ENCODE assay signal across 7 cellular contexts in the genomic region with DNA sequence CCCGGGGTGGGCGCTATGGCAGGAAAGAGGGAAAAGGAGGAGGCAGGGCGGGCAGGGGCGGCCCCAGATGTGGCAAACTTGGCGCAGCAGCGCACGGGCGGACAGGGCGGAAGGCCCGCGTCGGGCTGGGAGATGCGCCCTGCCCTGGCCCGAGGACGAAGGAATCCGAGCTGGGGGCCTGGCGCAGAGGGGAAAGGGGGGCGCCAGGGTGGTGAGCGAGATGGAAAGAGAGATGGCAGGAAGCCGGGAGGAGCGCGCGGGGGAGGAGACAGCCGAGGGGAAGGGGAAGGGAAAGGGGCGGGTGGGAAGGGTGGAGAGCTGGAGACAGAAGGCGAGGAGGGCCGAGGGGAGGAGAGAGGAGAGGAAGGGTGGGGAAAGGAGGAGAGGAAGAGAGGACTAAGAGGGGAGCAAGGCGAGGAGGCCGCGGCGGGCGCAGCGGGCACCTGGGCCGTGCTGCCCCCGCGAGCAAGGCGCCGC. TPM values are rescaled to one million over a fixed set of nuclear protein-coding genes. Genes with fewer than 3 reads are reported as not detected.
DNase-seq lines count a peak whose midpoint lies in the region; ATAC-seq and TF ChIP-seq lines count a peak whose summit lies in the region.

A gene (plus strand): TSS at position 380 of the 477 bp plus-strand sequence. CDS start 147 bp downstream, outside the sequence.

- H3K4ac ChIP-seq in mesendoderm (ENCODE audit: low read depth, low read length), result peak within 1 kb of the TSS; percentile 97

- peaks cover 4% of the 10 kb centered on the region; the same call in 1 of the 2 replicates for H3K27me3 ChIP-seq in HUES48 (ENCODE audit: control insufficient read depth, insufficient read depth, low read length)
- no peaks in the 10 kb centered on the region for H3K27me3 ChIP-seq in effector memory CD4-positive, alpha-beta T cell (replicated peaks; ENCODE audit: control insufficient read depth, insufficient read depth, low read length, poor library complexity, severe bottlenecking)
- H3K27me3 ChIP-seq in mesendoderm (ENCODE audit: insufficient read depth, low read length, poor library complexity), result no peaks in the 10 kb centered on the region
- H3K27me3 ChIP-seq in thoracic aorta (replicated peaks; ENCODE audit: insufficient read depth), result no peaks in the 10 kb centered on the region

- WGBS in mesendoderm (ENCODE audit: extremely low coverage, insufficient coverage, low lambda C conversion rate), result no CpG with 5 or more reads among the region's 38 CpGs

- peaks cover 23% of the 10 kb centered on the region for H3K4me1 ChIP-seq in HUES48 (ENCODE audit: control insufficient read depth, insufficient read depth, low read length)
- H3K4me1 ChIP-seq in effector memory CD4-positive, alpha-beta T cell (ENCODE audit: control insufficient read depth, insufficient read depth, low read length, poor library complexity, severe bottlenecking), result peaks cover 5% of the 10 kb centered on the region
- peaks cover 12% of the 10 kb centered on the region for H3K4me1 ChIP-seq in mesendoderm (ENCODE audit: control insufficient read depth, low read depth, low read length)
- H3K4me1 ChIP-seq in thoracic aorta (ENCODE audit: control insufficient read depth in 1 of 2, low read depth in 2 of 2), result peaks cover 54 to 75% of the 10 kb centered on the region in 2 donors

- H2BK120ac ChIP-seq in mesendoderm (ENCODE audit: low read depth, low read length), result no peak within 1 kb of the TSS

- peak within 1 kb of the TSS; percentile 32 for H2AK5ac ChIP-seq in mesendoderm (ENCODE audit: low read length)

- peak within 1 kb of the TSS; percentile 98 for H3K4me2 ChIP-seq in mesendoderm (ENCODE audit: low read length)

- peak within 1 kb of the TSS; percentile 72 for H3K18ac ChIP-seq in mesendoderm (ENCODE audit: low read length)

- H3K36me3 ChIP-seq in HUES48 (ENCODE audit: control insufficient read depth, insufficient read depth, low read length), result peaks cover 18% of the 10 kb centered on the region
- no peaks in the 10 kb centered on the region for H3K36me3 ChIP-seq in effector memory CD4-positive, alpha-beta T cell (ENCODE audit: control insufficient read depth, insufficient read depth, low read length)
- no peaks in the 10 kb centered on the region for H3K36me3 ChIP-seq in mesendoderm (ENCODE audit: control insufficient read depth, insufficient read depth, low read length)
- H3K36me3 ChIP-seq in thoracic aorta, result peaks cover 12% of the 10 kb centered on the region

- H3K79me1 ChIP-seq in mesendoderm (ENCODE audit: low read length), result peaks cover 7% of the 10 kb centered on the region

- H3K56ac ChIP-seq in mesendoderm (ENCODE audit: low read length), result peak within 1 kb of the TSS; percentile 100

- H3K4me3 ChIP-seq in HUES48 (ENCODE audit: low read depth, low read length) (peak within 1 kb of the TSS; percentile 84), mesendoderm (ENCODE audit: low read length) (peak within 1 kb of the TSS; percentile 91), thoracic aorta (peak within 1 kb of the TSS; percentile 86)
- peak within 1 kb of the TSS; percentile 83 for H3K4me3 ChIP-seq in effector memory CD4-positive, alpha-beta T cell (ENCODE audit: insufficient read depth, low read depth, low read length, poor library complexity, severe bottlenecking)

- H4K8ac ChIP-seq in mesendoderm (ENCODE audit: low read depth, low read length), result peak within 1 kb of the TSS; percentile 67

- H3K9ac ChIP-seq in HUES48 (ENCODE audit: low read depth, low read length) (peak within 1 kb of the TSS; percentile 78), mesendoderm (ENCODE audit: low read length) (peak within 1 kb of the TSS; percentile 99)

- no peaks in the 10 kb centered on the region for H3K9me3 ChIP-seq in HUES48 (ENCODE audit: control insufficient read depth, insufficient read depth, low read length)
- H3K9me3 ChIP-seq in effector memory CD4-positive, alpha-beta T cell (ENCODE audit: control insufficient read depth, low read length), result no peaks in the 10 kb centered on the region
- no peaks in the 10 kb centered on the region for H3K9me3 ChIP-seq in thoracic aorta

- H3K27ac ChIP-seq in HUES48 (ENCODE audit: low read depth, low read length) (peak within 1 kb of the TSS; percentile 82), mesendoderm (ENCODE audit: low read depth, low read length) (peak within 1 kb of the TSS; percentile 87), thoracic aorta (peak within 1 kb of the TSS; percentile 96 to 98)
- no peak within 1 kb of the TSS for H3K27ac ChIP-seq in effector memory CD4-positive, alpha-beta T cell (ENCODE audit: insufficient read depth, low read length, poor library complexity, severe bottlenecking)

- H3K79me2 ChIP-seq in mesendoderm (ENCODE audit: control insufficient read depth, insufficient read depth, low read length), result peaks cover 8% of the 10 kb centered on the region

- peak within 1 kb of the TSS; percentile 100 for H3K23ac ChIP-seq in mesendoderm (ENCODE audit: low read length)

- no peak within 1 kb of the TSS for H2BK15ac ChIP-seq in mesendoderm (replicated peaks; ENCODE audit: low read depth)

- H2BK5ac ChIP-seq in mesendoderm (ENCODE audit: low read length), result peak within 1 kb of the TSS; percentile 95

- DNase-seq in ELF-1 (ENCODE audit: low read depth, low spot score) (peak; percentile 57), mesendoderm (peak; percentile 91), thoracic aorta (ENCODE audit: low spot score) (peak; percentile 48)
- DNase-seq in effector memory CD4-positive, alpha-beta T cell, result no peak

- ATAC-seq in SK-N-SH treated with all-trans-retinoic acid at 6 μM for 48 hours (peak; percentile 52), thoracic aorta (ENCODE audit: insufficient number of reproducible peaks, low FRiP score, low read depth) (no peak), GM18498 (IDR thresholded peaks at IDR 0.05; ENCODE audit: unreplicated experiment) (no peak)

- TF ChIP-seq CTCF in thoracic aorta (IDR thresholded peaks at IDR 0.05), result no peak

- peak within 1 kb of the TSS; percentile 39 for H4K5ac ChIP-seq in mesendoderm (ENCODE audit: low read length)

TF ChIP-seq in SK-N-SH treated with all-trans-retinoic acid at 6 μM for 48 hours, 23 proteins besides CTCF, POLR2A, EP300 and RAD21:
- TF ChIP-seq, protein P1, sequence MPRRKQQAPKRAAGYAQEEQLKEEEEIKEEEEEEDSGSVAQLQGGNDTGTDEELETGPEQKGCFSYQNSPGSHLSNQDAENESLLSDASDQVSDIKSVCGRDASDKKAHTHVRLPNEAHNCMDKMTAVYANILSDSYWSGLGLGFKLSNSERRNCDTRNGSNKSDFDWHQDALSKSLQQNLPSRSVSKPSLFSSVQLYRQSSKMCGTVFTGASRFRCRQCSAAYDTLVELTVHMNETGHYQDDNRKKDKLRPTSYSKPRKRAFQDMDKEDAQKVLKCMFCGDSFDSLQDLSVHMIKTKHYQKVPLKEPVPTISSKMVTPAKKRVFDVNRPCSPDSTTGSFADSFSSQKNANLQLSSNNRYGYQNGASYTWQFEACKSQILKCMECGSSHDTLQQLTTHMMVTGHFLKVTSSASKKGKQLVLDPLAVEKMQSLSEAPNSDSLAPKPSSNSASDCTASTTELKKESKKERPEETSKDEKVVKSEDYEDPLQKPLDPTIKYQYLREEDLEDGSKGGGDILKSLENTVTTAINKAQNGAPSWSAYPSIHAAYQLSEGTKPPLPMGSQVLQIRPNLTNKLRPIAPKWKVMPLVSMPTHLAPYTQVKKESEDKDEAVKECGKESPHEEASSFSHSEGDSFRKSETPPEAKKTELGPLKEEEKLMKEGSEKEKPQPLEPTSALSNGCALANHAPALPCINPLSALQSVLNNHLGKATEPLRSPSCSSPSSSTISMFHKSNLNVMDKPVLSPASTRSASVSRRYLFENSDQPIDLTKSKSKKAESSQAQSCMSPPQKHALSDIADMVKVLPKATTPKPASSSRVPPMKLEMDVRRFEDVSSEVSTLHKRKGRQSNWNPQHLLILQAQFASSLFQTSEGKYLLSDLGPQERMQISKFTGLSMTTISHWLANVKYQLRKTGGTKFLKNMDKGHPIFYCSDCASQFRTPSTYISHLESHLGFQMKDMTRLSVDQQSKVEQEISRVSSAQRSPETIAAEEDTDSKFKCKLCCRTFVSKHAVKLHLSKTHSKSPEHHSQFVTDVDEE (CRISPR knock-in tag; IDR thresholded peaks at IDR 0.05), result 0 out of 2 replicates have a peak, but pooled peaks have one; percentile 20
- TF ChIP-seq, protein P2, sequence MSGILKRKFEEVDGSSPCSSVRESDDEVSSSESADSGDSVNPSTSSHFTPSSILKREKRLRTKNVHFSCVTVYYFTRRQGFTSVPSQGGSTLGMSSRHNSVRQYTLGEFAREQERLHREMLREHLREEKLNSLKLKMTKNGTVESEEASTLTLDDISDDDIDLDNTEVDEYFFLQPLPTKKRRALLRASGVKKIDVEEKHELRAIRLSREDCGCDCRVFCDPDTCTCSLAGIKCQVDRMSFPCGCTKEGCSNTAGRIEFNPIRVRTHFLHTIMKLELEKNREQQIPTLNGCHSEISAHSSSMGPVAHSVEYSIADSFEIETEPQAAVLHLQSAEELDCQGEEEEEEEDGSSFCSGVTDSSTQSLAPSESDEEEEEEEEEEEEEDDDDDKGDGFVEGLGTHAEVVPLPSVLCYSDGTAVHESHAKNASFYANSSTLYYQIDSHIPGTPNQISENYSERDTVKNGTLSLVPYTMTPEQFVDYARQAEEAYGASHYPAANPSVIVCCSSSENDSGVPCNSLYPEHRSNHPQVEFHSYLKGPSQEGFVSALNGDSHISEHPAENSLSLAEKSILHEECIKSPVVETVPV (CRISPR knock-in tag; IDR thresholded peaks at IDR 0.05), result no peak
TF ChIP-seq in SK-N-SH treated with all-trans-retinoic acid at 6 μM for 48 hours: peak in this region for 1.

RNA-seq across cellular contexts. Expression of the gene that starts here (rescaled TPM):
- 23.5 TPM for polyA plus RNA-seq in mesendoderm (2013, experiment 1 of 2)
- 23.3 TPM for polyA plus RNA-seq in mesendoderm (2013, experiment 2 of 2)
- total RNA-seq in thoracic aorta, result 10 to 100 TPM; 85.0 to 97.9 TPM

Comparison
In these comparisons a context has a peak if more than half of its experiments do, and no peak if none do; other contexts are left out.
1. DNase-seq: peak in ELF-1 (single experiment), mesendoderm (single experiment) and thoracic aorta (single experiment); none in effector memory CD4-positive, alpha-beta T cell (0 of 3).
2. Peak in every context shown above with its lines, with median percentiles within 50 percentile points of each other: H3K4me3 ChIP-seq.